Comparison of ENCODE assay signal across 22 cellular contexts in the genomic region with DNA sequence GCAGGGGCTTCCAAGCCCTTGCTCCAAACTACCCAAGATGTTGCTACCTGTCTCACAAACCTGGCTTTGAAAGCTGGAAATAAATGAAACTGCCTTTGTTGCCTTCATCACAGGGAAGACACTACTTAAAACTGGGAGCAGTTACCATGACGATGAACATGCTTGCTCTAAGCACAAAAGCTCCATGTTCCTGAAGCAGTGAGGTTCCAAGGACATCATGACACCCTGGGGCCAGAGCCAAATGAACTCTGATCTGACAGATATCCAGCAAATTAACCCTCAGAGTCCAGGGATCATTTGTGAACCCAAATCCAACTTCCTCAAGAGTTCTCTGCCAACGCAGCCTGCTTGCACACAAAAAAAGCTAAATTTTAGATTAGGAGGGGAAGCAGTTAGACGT. TPM values are rescaled to one million over a fixed set of nuclear protein-coding genes. Genes with fewer than 3 reads are reported as not detected.
"Had no signal": no experiment of that assay in that cellular context is flagged by ENCODE, and none has a peak within 500 bp of the region (broad histone marks: within the 10 kb centered on the region; RNA-seq: fewer than 3 reads in every experiment).

No MANE protein-coding gene starts in this region.

- ATAC-seq: activated CD8-positive, alpha-beta memory T cell treated with anti-CD3 and anti-CD28 coated beads, Interleukin-2, amount 10 ng/mL, durations not matched to agents 7 days and 5 days; activated T-helper 17 cell treated with anti-CD3 and anti-CD28 coated beads, Interleukin-2, amount 50 U/mL, for 72 hours; PC-3; T-helper 17 cell had no signal

- DNase-seq: activated B cell treated with CpG ODN at 0.5 μM for 24 hours; activated CD4-positive, alpha-beta T cell treated with anti-CD3 and anti-CD28 coated beads for 1 hour; activated CD4-positive, alpha-beta T cell treated with anti-CD3 and anti-CD28 coated beads, Interleukin-2, amount 10 ng/mL, durations not matched to agents 24 days and 14 days; activated CD4-positive, alpha-beta T cell treated with anti-CD3 and anti-CD28 coated beads, Interleukin-2, amount 50 U/mL, for 48 hours; activated CD8-positive, alpha-beta memory T cell treated with anti-CD3 and anti-CD28 coated beads, Interleukin-2, amount 10 ng/mL, durations not matched to agents 7 days and 5 days; activated gamma-delta T cell; activated naive CD4-positive, alpha-beta T cell treated with anti-CD3 and anti-CD28 coated beads for 36 hours; activated T-cell treated with anti-CD3 and anti-CD28 coated beads, Interleukin-2, amount 50 U/mL, for 24 hours; Kasumi-1; KBM-7; NCI-H1105 treated with DMSO at 0.1 percent for 48 hours; NCI-H1436 treated with DMSO at 0.1 percent for 48 hours; NCI-H187; NCI-H2081; NCI-H446; NCI-H524; PC-3; SIG-M5; T-helper 17 cell; T-helper 9 cell had no signal

RNA-seq across cellular contexts. Expression of a gene that starts 24.0 kb away (rescaled TPM):
- total RNA-seq: activated B cell treated with CpG ODN at 0.5 μM for 24 hours; activated CD8-positive, alpha-beta memory T cell treated with anti-CD3 and anti-CD28 coated beads, Interleukin-2, amount 10 ng/mL, durations not matched to agents 7 days and 5 days; RPMI7951 had no signal

RNA-seq across cellular contexts. Expression of a gene that starts 46.0 kb away (rescaled TPM):
- total RNA-seq: activated B cell treated with CpG ODN at 0.5 μM for 24 hours; activated CD4-positive, alpha-beta T cell treated with anti-CD3 and anti-CD28 coated beads, Interleukin-2, amount 10 ng/mL, durations not matched to agents 24 days and 14 days; activated naive CD4-positive, alpha-beta T cell treated with anti-CD3 and anti-CD28 coated beads for 36 hours; PC-3; RPMI7951 had no signal
